ENCODE assay signal across 10 cellular contexts in genomic region chr5:170393235-170393634, GRCh38. TPM values are rescaled to one million over a fixed set of nuclear protein-coding genes. Genes with fewer than 3 reads are reported as not detected.
DNase-seq lines count a peak whose midpoint lies in the region; ATAC-seq and TF ChIP-seq lines count a peak whose summit lies in the region.
"Had no signal": no experiment of that assay in that cellular context is flagged by ENCODE, and none has a peak within 500 bp of the region (broad histone marks: within the 10 kb centered on the region; RNA-seq: fewer than 3 reads in every experiment).

No MANE protein-coding gene starts in this region.

- H3K4me3 ChIP-seq in lung (no peak overlapping the region), thoracic aorta (peak overlapping the region; percentile 18)
- H3K4me3 ChIP-seq: dorsolateral prefrontal cortex had no signal

- H3K27ac ChIP-seq in lung (ENCODE audit: low read depth in 1 of 2, low read length in 1 of 2) = no peak overlapping the region
- no peak overlapping the region for H3K27ac ChIP-seq in thoracic aorta

- no peaks in the 10 kb centered on the region for H3K27me3 ChIP-seq in lung (ENCODE audit: control insufficient read depth, insufficient read depth)
- H3K27me3 ChIP-seq in thoracic aorta (replicated peaks; ENCODE audit: insufficient read depth) = no peaks in the 10 kb centered on the region

- no peak for DNase-seq in activated CD4-positive, CD25-positive, alpha-beta regulatory T cell (lab: John Stamatoyannopoulos, UW)
- DNase-seq in activated CD4-positive, alpha-beta T cell treated with anti-CD3 and anti-CD28 coated beads for 48 hours = peak; percentile 64
- DNase-seq in lung (ENCODE audit: low spot score) = no peak
- DNase-seq in thoracic aorta (ENCODE audit: low spot score) = no peak
- no peak for DNase-seq in mucosa of gallbladder (ENCODE audit: low spot score)
- DNase-seq in foreskin melanocyte = no peak

- 58 to 66% methylated on average over 6 of the region's 6 CpGs for WGBS in lung, 2 donors

- H3K36me3 ChIP-seq in lung (ENCODE audit: control insufficient read depth in 2 of 2, insufficient read depth in 2 of 2, low read length in 2 of 2) (no peaks in the 10 kb centered on the region), thoracic aorta (no peaks in the 10 kb centered on the region)

- H3K9me3 ChIP-seq in lung (ENCODE audit: control insufficient read depth in 2 of 2, insufficient read depth in 1 of 2, low read length in 1 of 2) (no peaks in the 10 kb centered on the region), thoracic aorta (no peaks in the 10 kb centered on the region)

- no peak for TF ChIP-seq CTCF in lung (IDR thresholded peaks at IDR 0.05; ENCODE audit: control extremely low read depth, extremely low read depth)
- TF ChIP-seq CTCF in thoracic aorta (IDR thresholded peaks at IDR 0.05) = no peak

- ATAC-seq in activated CD4-positive, CD25-positive, alpha-beta regulatory T cell treated with anti-CD3 and anti-CD28 coated beads, Interleukin-2, amount 50 U/mL, for 24 hours = peak; percentile 91 to 93
- ATAC-seq in lung (ENCODE audit: insufficient read depth, low FRiP score) (peak; percentile 46), thoracic aorta (ENCODE audit: insufficient number of reproducible peaks, low FRiP score, low read depth) (no peak), HG02642 (IDR thresholded peaks at IDR 0.05; ENCODE audit: poor library complexity, unreplicated experiment) (no peak)

- H3K4me1 ChIP-seq in lung (ENCODE audit: control insufficient read depth in 2 of 2, insufficient read depth in 2 of 2, low read length in 2 of 2) (peaks cover 0 to 5% of the 10 kb centered on the region in 2 donors), thoracic aorta (ENCODE audit: control insufficient read depth in 1 of 2, low read depth in 2 of 2) (peaks cover 13 to 42% of the 10 kb centered on the region in 2 donors)

RNA-seq across cellular contexts. Expression of gene KCNMB1, which starts 4.1 kb away (rescaled TPM):
- total RNA-seq in lung (1 to 10 TPM; 1.4 to 5.2 TPM), thoracic aorta (10 to 100 TPM; 20.1 to 30.1 TPM), mucosa of gallbladder (20.9 TPM)
- 1 to 10 TPM; 2.1 to 2.5 TPM for polyA plus RNA-seq in lung
- total RNA-seq: T-helper 1 cell treated with Interleukin-12 subunit alpha and Interleukin-12 subunit beta and Interleukin-4 antibody, amounts not matched to agents 30 ng/mL and 1 ng/mL, for 36 hours had no signal

Comparison
In these comparisons a context has a peak if more than half of its experiments do, and no peak if none do; other contexts are left out.
1. ATAC-seq: peak in activated CD4-positive, CD25-positive, alpha-beta regulatory T cell treated with anti-CD3 and anti-CD28 coated beads, Interleukin-2, amount 50 U/mL, for 24 hours (2 of 2) and lung (single experiment); none in thoracic aorta (single experiment) and HG02642 (single experiment).